ENCODE assay signal across 1 cellular context in genomic region chr6:131976545-131977061, GRCh38.
A peak's percentile ranks its signal among the peaks of the same experiment; 100 is the strongest.
TF ChIP-seq lines count a peak whose summit lies in the region.

No MANE protein-coding gene starts in this region.

TF ChIP-seq in HepG2, 621 proteins besides CTCF, POLR2A, EP300 and RAD21 (continued from another document and continues in another):
- peak; percentile 56; the same call in 1 of the 2 replicates for TF ChIP-seq ZBTB33 (CRISPR knock-in tag; IDR thresholded peaks at IDR 0.05)
- no peak for TF ChIP-seq ZNF703 (CRISPR knock-in tag; IDR thresholded peaks at IDR 0.05; ENCODE audit: borderline replicate concordance)
- TF ChIP-seq MTF1 (CRISPR knock-in tag; IDR thresholded peaks at IDR 0.05) = no peak
- no peak for TF ChIP-seq TAF15 (IDR thresholded peaks at IDR 0.05; ENCODE audit: low read depth, low read length, poor library complexity, severe bottlenecking)
- no peak for TF ChIP-seq MTF2 (CRISPR knock-in tag; IDR thresholded peaks at IDR 0.05; ENCODE audit: borderline replicate concordance)
- 0 out of 2 replicates have a peak, but pooled peaks have one; percentile 52 for TF ChIP-seq ZNF564 (CRISPR knock-in tag; IDR thresholded peaks at IDR 0.05)
- TF ChIP-seq TEAD2 (CRISPR knock-in tag; IDR thresholded peaks at IDR 0.05) = no peak
- no peak for TF ChIP-seq NFE2 (CRISPR knock-in tag; IDR thresholded peaks at IDR 0.05)
- peak; percentile 50; the same call in 1 of the 2 replicates for TF ChIP-seq ZNF557 (CRISPR knock-in tag; IDR thresholded peaks at IDR 0.05)
- no peak for TF ChIP-seq MATR3 (CRISPR knock-in tag; IDR thresholded peaks at IDR 0.05)
- no peak for TF ChIP-seq FOXP1 (IDR thresholded peaks at IDR 0.05)
- TF ChIP-seq FOXP1 (CRISPR knock-in tag; IDR thresholded peaks at IDR 0.05) = peak; percentile 86
- TF ChIP-seq, protein P1, sequence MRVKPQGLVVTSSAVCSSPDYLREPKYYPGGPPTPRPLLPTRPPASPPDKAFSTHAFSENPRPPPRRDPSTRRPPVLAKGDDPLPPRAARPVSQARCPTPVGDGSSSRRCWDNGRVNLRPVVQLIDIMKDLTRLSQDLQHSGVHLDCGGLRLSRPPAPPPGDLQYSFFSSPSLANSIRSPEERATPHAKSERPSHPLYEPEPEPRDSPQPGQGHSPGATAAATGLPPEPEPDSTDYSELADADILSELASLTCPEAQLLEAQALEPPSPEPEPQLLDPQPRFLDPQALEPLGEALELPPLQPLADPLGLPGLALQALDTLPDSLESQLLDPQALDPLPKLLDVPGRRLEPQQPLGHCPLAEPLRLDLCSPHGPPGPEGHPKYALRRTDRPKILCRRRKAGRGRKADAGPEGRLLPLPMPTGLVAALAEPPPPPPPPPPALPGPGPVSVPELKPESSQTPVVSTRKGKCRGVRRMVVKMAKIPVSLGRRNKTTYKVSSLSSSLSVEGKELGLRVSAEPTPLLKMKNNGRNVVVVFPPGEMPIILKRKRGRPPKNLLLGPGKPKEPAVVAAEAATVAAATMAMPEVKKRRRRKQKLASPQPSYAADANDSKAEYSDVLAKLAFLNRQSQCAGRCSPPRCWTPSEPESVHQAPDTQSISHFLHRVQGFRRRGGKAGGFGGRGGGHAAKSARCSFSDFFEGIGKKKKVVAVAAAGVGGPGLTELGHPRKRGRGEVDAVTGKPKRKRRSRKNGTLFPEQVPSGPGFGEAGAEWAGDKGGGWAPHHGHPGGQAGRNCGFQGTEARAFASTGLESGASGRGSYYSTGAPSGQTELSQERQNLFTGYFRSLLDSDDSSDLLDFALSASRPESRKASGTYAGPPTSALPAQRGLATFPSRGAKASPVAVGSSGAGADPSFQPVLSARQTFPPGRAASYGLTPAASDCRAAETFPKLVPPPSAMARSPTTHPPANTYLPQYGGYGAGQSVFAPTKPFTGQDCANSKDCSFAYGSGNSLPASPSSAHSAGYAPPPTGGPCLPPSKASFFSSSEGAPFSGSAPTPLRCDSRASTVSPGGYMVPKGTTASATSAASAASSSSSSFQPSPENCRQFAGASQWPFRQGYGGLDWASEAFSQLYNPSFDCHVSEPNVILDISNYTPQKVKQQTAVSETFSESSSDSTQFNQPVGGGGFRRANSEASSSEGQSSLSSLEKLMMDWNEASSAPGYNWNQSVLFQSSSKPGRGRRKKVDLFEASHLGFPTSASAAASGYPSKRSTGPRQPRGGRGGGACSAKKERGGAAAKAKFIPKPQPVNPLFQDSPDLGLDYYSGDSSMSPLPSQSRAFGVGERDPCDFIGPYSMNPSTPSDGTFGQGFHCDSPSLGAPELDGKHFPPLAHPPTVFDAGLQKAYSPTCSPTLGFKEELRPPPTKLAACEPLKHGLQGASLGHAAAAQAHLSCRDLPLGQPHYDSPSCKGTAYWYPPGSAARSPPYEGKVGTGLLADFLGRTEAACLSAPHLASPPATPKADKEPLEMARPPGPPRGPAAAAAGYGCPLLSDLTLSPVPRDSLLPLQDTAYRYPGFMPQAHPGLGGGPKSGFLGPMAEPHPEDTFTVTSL (CRISPR knock-in tag; IDR thresholded peaks at IDR 0.05; ENCODE audit: borderline replicate concordance) = peak; percentile 95
- peak; percentile 82 for TF ChIP-seq HDAC1 (CRISPR knock-in tag; IDR thresholded peaks at IDR 0.05)
- no peak; the same call in 1 of the 2 replicates for TF ChIP-seq MTA1 (CRISPR knock-in tag; IDR thresholded peaks at IDR 0.05; ENCODE audit: borderline replicate concordance)
- TF ChIP-seq RFX3 (CRISPR knock-in tag; IDR thresholded peaks at IDR 0.05) = no peak
- no peak for TF ChIP-seq ZSCAN25 (CRISPR knock-in tag; IDR thresholded peaks at IDR 0.05)
- TF ChIP-seq ZNF788 (CRISPR knock-in tag; IDR thresholded peaks at IDR 0.05; ENCODE audit: borderline replicate concordance) = no peak; the same call in 1 of the 2 replicates
- TF ChIP-seq ZNF691 (CRISPR knock-in tag; IDR thresholded peaks at IDR 0.05; ENCODE audit: borderline replicate concordance, low read depth) = 0 out of 2 replicates have a peak, but pooled peaks have one; percentile 65
- peak; percentile 93 for TF ChIP-seq RARA (CRISPR knock-in tag; IDR thresholded peaks at IDR 0.05)
- TF ChIP-seq, protein P2, sequence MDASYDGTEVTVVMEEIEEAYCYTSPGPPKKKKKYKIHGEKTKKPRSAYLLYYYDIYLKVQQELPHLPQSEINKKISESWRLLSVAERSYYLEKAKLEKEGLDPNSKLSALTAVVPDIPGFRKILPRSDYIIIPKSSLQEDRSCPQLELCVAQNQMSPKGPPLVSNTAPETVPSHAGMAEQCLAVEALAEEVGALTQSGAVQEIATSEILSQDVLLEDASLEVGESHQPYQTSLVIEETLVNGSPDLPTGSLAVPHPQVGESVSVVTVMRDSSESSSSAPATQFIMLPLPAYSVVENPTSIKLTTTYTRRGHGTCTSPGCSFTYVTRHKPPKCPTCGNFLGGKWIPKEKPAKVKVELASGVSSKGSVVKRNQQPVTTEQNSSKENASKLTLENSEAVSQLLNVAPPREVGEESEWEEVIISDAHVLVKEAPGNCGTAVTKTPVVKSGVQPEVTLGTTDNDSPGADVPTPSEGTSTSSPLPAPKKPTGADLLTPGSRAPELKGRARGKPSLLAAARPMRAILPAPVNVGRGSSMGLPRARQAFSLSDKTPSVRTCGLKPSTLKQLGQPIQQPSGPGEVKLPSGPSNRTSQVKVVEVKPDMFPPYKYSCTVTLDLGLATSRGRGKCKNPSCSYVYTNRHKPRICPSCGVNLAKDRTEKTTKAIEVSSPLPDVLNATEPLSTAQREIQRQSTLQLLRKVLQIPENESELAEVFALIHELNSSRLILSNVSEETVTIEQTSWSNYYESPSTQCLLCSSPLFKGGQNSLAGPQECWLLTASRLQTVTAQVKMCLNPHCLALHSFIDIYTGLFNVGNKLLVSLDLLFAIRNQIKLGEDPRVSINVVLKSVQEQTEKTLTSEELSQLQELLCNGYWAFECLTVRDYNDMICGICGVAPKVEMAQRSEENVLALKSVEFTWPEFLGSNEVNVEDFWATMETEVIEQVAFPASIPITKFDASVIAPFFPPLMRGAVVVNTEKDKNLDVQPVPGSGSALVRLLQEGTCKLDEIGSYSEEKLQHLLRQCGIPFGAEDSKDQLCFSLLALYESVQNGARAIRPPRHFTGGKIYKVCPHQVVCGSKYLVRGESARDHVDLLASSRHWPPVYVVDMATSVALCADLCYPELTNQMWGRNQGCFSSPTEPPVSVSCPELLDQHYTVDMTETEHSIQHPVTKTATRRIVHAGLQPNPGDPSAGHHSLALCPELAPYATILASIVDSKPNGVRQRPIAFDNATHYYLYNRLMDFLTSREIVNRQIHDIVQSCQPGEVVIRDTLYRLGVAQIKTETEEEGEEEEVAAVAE (CRISPR knock-in tag; IDR thresholded peaks at IDR 0.05; ENCODE audit: borderline replicate concordance) = 0 out of 2 replicates have a peak, but pooled peaks have one; percentile 57
- no peak for TF ChIP-seq ZNF10 (CRISPR knock-in tag; IDR thresholded peaks at IDR 0.05; ENCODE audit: borderline replicate concordance, low read depth)
- TF ChIP-seq, protein P3, sequence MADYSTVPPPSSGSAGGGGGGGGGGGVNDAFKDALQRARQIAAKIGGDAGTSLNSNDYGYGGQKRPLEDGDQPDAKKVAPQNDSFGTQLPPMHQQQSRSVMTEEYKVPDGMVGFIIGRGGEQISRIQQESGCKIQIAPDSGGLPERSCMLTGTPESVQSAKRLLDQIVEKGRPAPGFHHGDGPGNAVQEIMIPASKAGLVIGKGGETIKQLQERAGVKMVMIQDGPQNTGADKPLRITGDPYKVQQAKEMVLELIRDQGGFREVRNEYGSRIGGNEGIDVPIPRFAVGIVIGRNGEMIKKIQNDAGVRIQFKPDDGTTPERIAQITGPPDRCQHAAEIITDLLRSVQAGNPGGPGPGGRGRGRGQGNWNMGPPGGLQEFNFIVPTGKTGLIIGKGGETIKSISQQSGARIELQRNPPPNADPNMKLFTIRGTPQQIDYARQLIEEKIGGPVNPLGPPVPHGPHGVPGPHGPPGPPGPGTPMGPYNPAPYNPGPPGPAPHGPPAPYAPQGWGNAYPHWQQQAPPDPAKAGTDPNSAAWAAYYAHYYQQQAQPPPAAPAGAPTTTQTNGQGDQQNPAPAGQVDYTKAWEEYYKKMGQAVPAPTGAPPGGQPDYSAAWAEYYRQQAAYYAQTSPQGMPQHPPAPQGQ (CRISPR knock-in tag; IDR thresholded peaks at IDR 0.05; ENCODE audit: borderline replicate concordance) = no peak
- no peak for TF ChIP-seq HNRNPH1 (optimal IDR thresholded peaks at IDR 0.05; ENCODE audit: low read depth, low read length)
- TF ChIP-seq FOXO1 (CRISPR knock-in tag; IDR thresholded peaks at IDR 0.05) = peak; percentile 85
- TF ChIP-seq, protein P4, sequence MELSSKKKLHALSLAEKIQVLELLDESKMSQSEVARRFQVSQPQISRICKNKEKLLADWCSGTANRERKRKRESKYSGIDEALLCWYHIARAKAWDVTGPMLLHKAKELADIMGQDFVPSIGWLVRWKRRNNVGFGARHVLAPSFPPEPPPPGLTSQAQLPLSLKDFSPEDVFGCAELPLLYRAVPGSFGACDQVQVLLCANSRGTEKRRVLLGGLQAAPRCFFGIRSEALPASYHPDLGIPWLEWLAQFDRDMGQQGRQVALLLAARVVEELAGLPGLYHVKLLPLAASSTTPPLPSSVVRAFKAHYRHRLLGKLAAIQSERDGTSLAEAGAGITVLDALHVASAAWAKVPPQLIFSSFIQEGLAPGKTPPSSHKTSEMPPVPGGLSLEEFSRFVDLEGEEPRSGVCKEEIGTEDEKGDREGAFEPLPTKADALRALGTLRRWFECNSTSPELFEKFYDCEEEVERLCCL (CRISPR knock-in tag; IDR thresholded peaks at IDR 0.05; ENCODE audit: borderline replicate concordance) = no peak
- 0 out of 2 replicates have a peak, but pooled peaks have one; percentile 31 for TF ChIP-seq TOPORS (CRISPR knock-in tag; IDR thresholded peaks at IDR 0.05)
- TF ChIP-seq, protein P5, sequence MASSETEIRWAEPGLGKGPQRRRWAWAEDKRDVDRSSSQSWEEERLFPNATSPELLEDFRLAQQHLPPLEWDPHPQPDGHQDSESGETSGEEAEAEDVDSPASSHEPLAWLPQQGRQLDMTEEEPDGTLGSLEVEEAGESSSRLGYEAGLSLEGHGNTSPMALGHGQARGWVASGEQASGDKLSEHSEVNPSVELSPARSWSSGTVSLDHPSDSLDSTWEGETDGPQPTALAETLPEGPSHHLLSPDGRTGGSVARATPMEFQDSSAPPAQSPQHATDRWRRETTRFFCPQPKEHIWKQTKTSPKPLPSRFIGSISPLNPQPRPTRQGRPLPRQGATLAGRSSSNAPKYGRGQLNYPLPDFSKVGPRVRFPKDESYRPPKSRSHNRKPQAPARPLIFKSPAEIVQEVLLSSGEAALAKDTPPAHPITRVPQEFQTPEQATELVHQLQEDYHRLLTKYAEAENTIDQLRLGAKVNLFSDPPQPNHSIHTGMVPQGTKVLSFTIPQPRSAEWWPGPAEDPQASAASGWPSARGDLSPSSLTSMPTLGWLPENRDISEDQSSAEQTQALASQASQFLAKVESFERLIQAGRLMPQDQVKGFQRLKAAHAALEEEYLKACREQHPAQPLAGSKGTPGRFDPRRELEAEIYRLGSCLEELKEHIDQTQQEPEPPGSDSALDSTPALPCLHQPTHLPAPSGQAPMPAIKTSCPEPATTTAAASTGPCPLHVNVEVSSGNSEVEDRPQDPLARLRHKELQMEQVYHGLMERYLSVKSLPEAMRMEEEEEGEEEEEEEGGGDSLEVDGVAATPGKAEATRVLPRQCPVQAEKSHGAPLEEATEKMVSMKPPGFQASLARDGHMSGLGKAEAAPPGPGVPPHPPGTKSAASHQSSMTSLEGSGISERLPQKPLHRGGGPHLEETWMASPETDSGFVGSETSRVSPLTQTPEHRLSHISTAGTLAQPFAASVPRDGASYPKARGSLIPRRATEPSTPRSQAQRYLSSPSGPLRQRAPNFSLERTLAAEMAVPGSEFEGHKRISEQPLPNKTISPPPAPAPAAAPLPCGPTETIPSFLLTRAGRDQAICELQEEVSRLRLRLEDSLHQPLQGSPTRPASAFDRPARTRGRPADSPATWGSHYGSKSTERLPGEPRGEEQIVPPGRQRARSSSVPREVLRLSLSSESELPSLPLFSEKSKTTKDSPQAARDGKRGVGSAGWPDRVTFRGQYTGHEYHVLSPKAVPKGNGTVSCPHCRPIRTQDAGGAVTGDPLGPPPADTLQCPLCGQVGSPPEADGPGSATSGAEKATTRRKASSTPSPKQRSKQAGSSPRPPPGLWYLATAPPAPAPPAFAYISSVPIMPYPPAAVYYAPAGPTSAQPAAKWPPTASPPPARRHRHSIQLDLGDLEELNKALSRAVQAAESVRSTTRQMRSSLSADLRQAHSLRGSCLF (CRISPR knock-in tag; IDR thresholded peaks at IDR 0.05; ENCODE audit: borderline replicate concordance) = no peak
- TF ChIP-seq ZBTB42 (CRISPR knock-in tag; IDR thresholded peaks at IDR 0.05) = no peak
- TF ChIP-seq MXD1 (CRISPR knock-in tag; IDR thresholded peaks at IDR 0.05) = no peak
- no peak for TF ChIP-seq MAFG (CRISPR knock-in tag; IDR thresholded peaks at IDR 0.05)
- TF ChIP-seq, protein P6, sequence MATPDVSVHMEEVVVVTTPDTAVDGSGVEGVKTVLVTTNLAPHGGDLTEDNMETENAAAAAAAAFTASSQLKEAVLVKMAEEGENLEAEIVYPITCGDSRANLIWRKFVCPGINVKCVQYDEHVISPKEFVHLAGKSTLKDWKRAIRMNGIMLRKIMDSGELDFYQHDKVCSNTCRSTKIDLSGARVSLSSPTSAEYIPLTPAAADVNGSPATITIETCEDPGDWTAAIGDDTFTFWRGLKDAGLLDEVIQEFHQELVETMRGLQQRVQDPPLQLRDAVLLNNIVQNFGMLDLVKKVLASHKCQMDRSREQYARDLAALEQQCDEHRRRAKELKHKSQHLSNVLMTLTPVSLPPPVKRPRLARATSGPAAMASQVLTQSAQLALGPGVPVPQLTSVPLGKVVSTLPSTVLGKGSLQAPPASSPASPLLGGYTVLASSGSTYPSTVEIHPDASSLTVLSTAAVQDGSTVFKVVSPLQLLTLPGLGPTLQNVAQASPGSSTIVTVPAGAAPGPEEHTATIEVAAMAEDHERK (CRISPR knock-in tag; IDR thresholded peaks at IDR 0.05; ENCODE audit: low read depth) = no peak
- no peak for TF ChIP-seq ZNF841 (CRISPR knock-in tag; IDR thresholded peaks at IDR 0.05; ENCODE audit: borderline replicate concordance)
